ENCODE assay signal across 8 cellular contexts in genomic region chr13:45851171-45851889, GRCh38. TPM values are rescaled to one million over a fixed set of nuclear protein-coding genes. Genes with fewer than 3 reads are reported as not detected.
DNase-seq lines count a peak whose midpoint lies in the region; ATAC-seq, FAIRE-seq and TF ChIP-seq lines count a peak whose summit lies in the region.

TSS of gene SIAH3 (minus strand) at chr13:45851753. CDS start at chr13:45851629, 124 bp downstream.

- no peaks in the 10 kb centered on the region for H4K20me1 ChIP-seq in HepG2 (ENCODE audit: insufficient read depth, low read length)

- no peaks in the 10 kb centered on the region for H3K36me3 ChIP-seq in brain microvascular endothelial cell (replicated peaks)
- H3K36me3 ChIP-seq in HepG2 (replicated peaks in 1 of 2; ENCODE audit: control insufficient read depth in 1 of 2, insufficient read depth in 2 of 2, low read length in 2 of 2), result no peaks in the 10 kb centered on the region; a peak in 1 of 5 replicates

- no TSS peak for BruUV-seq in HepG2 (replicated peaks; lab: Mats Ljungman, UMichigan)

- intact Hi-C loops in HepG2 (cut with micrococcal nuclease; ENCODE audit: unreplicated experiment), result no loop called here

- H3K27me3 ChIP-seq in brain microvascular endothelial cell (replicated peaks), result peaks cover 37% of the 10 kb centered on the region
- peaks cover 8 to 61% of the 10 kb centered on the region in 2 experiments for H3K27me3 ChIP-seq in HepG2 (ENCODE audit: control insufficient read depth in 1 of 2, insufficient read depth in 2 of 2, low read length in 2 of 2)

- no peak for TF ChIP-seq RAD21 in HepG2 (CRISPR knock-in tag; IDR thresholded peaks at IDR 0.05)

- no peak for TF ChIP-seq POLR2A in HepG2 (IDR thresholded peaks at IDR 0.05; ENCODE audit: insufficient read depth in 1 of 2, low read depth in 2 of 2, low read length in 2 of 2)

- H2AFZ ChIP-seq in HepG2 (ENCODE audit: low read length), result no peak within 1 kb of the TSS

- peak in 2 of 3 donors; percentile 13 to 15 for DNase-seq in stimulated activated CD4-positive, alpha-beta T cell treated with anti-CD3 and anti-CD28 coated beads, Interleukin-12 subunit alpha, Interleukin-12 subunit beta, amount 100 ng/mL, for 48 hours (ENCODE audit: low read depth in 2 of 3, low spot score in 1 of 3)
- DNase-seq in stimulated activated CD4-positive, alpha-beta T cell treated with anti-CD3 and anti-CD28 coated beads, Interleukin-12 subunit alpha, Interleukin-12 subunit beta, amount 100 ng/mL, for 4 hours, result no peak
- DNase-seq in brain microvascular endothelial cell, result peak; percentile 51
- no peak for DNase-seq in HepG2 (ENCODE audit: low spot score)
- DNase-seq in stromal cell of bone marrow (ENCODE audit: low read depth), result peak; percentile 6
- no peak for DNase-seq in OCI-M1 (lab: John Stamatoyannopoulos, UW)
- no peak for DNase-seq in NCI-H2081 (lab: John Stamatoyannopoulos, UW)

- WGBS in HepG2 (ENCODE audit: low lambda C conversion rate), result 29% methylated on average over 34 of the region's 34 CpGs

- H3K9ac ChIP-seq in HepG2 (ENCODE audit: insufficient read depth, low read depth, low read length), result no peak within 1 kb of the TSS

- peaks cover 11% of the 10 kb centered on the region for H3K9me3 ChIP-seq in HepG2 (ENCODE audit: low read length)

- ATAC-seq in HepG2, result 0 out of 3 replicates have a peak, but pooled peaks have one; percentile 29
- ATAC-seq in GM21619 (IDR thresholded peaks at IDR 0.05; ENCODE audit: unreplicated experiment), result no peak

- H3K27ac ChIP-seq in brain microvascular endothelial cell (no peak within 1 kb of the TSS), HepG2 (ENCODE audit: extremely low read length, insufficient read depth, low read length) (no peak within 1 kb of the TSS)

- H3K79me2 ChIP-seq in HepG2 (ENCODE audit: insufficient read depth, low read length), result no peaks in the 10 kb centered on the region

- no peak for FAIRE-seq in HepG2 (lab: Jason Lieb, UNC)

- no peak for TF ChIP-seq CTCF in brain microvascular endothelial cell (IDR thresholded peaks at IDR 0.05; ENCODE audit: low read depth, low read length, missing control alignments)
- no peak for TF ChIP-seq CTCF in HepG2 (CRISPR knock-in tag; IDR thresholded peaks at IDR 0.05)

- no peaks in the 10 kb centered on the region for H3K4me1 ChIP-seq in HepG2 (ENCODE audit: insufficient read depth, low read length)

- POLR2A ChIA-PET in HepG2 (lab: Yijun Ruan, JAX), result no interaction called here

- in situ Hi-C loops in brain microvascular endothelial cell (cut with HindIII; ENCODE audit: low pct_ligation_motif_present, low sequenced_read_pairs), result no loop called here
- in situ Hi-C loops in HepG2 (cut with HindIII; ENCODE audit: extremely low pct_ligation_motif_present, low pct_unique_long_range_greater_than_20kb), result no loop called here

- H3K4me3 ChIP-seq in brain microvascular endothelial cell (ENCODE audit: low read depth, low read length) (peak within 1 kb of the TSS; percentile 55), HepG2 (replicated peaks in 1 of 3; ENCODE audit: insufficient read depth in 1 of 3, low read depth in 2 of 3, low read length in 3 of 3) (no peak within 1 kb of the TSS)

- no peak within 1 kb of the TSS for H3K4me2 ChIP-seq in HepG2 (ENCODE audit: low read depth, low read length)

- CTCF ChIA-PET in HepG2 (lab: Yijun Ruan, JAX; ENCODE audit: low intra/inter-chr PET ratio, low total read pairs), result no interaction called here

- no peak for TF ChIP-seq EP300 in HepG2 (IDR thresholded peaks at IDR 0.05; ENCODE audit: low read depth in 2 of 2, low read length in 2 of 2)
- no peak for TF ChIP-seq EP300 in HepG2 (CRISPR knock-in tag; IDR thresholded peaks at IDR 0.05; ENCODE audit: borderline replicate concordance)

TF ChIP-seq in HepG2, 621 proteins besides CTCF, POLR2A, EP300 and RAD21:
- TF ChIP-seq MATR3 (CRISPR knock-in tag; IDR thresholded peaks at IDR 0.05) (no peak), EZH2 (conservative IDR thresholded peaks at IDR 0.05; ENCODE audit: low read depth, low read length) (peak; percentile 1; the same call in 1 of the 2 replicates)

RNA-seq across cellular contexts. Expression of gene SIAH3, which starts in this region (rescaled TPM):
- not detected in 2 replicates for total RNA-seq in HepG2 (2016; rRNA removed; fragmentation: Illumina TruSeq; extraction: Trizol)
- not detected in 2 replicates for total RNA-seq in HepG2 (2016; cell fraction: cytosol; rRNA removed; fragmentation: Illumina TruSeq; extraction: Trizol; ENCODE audit: low read depth)
- total RNA-seq in HepG2 (2016; cell fraction: insoluble cytoplasmic fraction; rRNA removed; fragmentation: Illumina TruSeq; extraction: Trizol), result not detected in 2 replicates
- not detected in 2 replicates for total RNA-seq in HepG2 (2016; cell fraction: membrane; rRNA removed; fragmentation: Illumina TruSeq; extraction: Trizol)
- total RNA-seq in HepG2 (2016; cell fraction: nucleus; rRNA removed; fragmentation: Illumina TruSeq; extraction: Trizol), result not detected in 2 replicates
- not detected in 2 replicates for polyA plus RNA-seq in HepG2 (2011; rRNA removed)
- not detected in 2 replicates for polyA plus RNA-seq in HepG2 (2011; cell fraction: cytosol; rRNA removed)
- polyA plus RNA-seq in HepG2 (2011; cell fraction: nucleus; rRNA removed), result not detected in 2 replicates
- polyA plus RNA-seq in HepG2 (2012), result 0.01 TPM in 1 of 2 replicates, not detected in the other
- not detected in 2 replicates for polyA plus RNA-seq in HepG2 (2016; cell fraction: cytosol; fragmentation: Illumina TruSeq; extraction: Trizol; ENCODE audit: low read depth)
- not detected in 2 replicates for polyA plus RNA-seq in HepG2 (2016; cell fraction: insoluble cytoplasmic fraction; fragmentation: Illumina TruSeq; extraction: Trizol; ENCODE audit: low read depth)
- not detected in 2 replicates for polyA plus RNA-seq in HepG2 (2016; cell fraction: membrane; fragmentation: Illumina TruSeq; extraction: Trizol; ENCODE audit: low read depth)
- polyA plus RNA-seq in HepG2 (2016; cell fraction: nucleus; fragmentation: Illumina TruSeq; extraction: Trizol; ENCODE audit: insufficient read depth, low read depth), result not detected in 2 replicates
- not detected in 2 replicates for polyA minus RNA-seq in HepG2 (2011; rRNA and poly(A)+ RNA removed; ENCODE audit: low replicate concordance)
- not detected in 2 replicates for polyA minus RNA-seq in HepG2 (2011; cell fraction: cytosol; rRNA and poly(A)+ RNA removed)
- not detected in 2 replicates for polyA minus RNA-seq in HepG2 (2011; cell fraction: nucleus; rRNA and poly(A)+ RNA removed)

Comparison
In these comparisons a context has a peak if more than half of its experiments do, and no peak if none do; other contexts are left out.
1. DNase-seq: peak in stimulated activated CD4-positive, alpha-beta T cell treated with anti-CD3 and anti-CD28 coated beads, Interleukin-12 subunit alpha, Interleukin-12 subunit beta, amount 100 ng/mL, for 48 hours (2 of 3), brain microvascular endothelial cell (single experiment) and stromal cell of bone marrow (single experiment); none in stimulated activated CD4-positive, alpha-beta T cell treated with anti-CD3 and anti-CD28 coated beads, Interleukin-12 subunit alpha, Interleukin-12 subunit beta, amount 100 ng/mL, for 4 hours (single experiment), HepG2 (single experiment), OCI-M1 (single experiment) and NCI-H2081 (0 of 2).
2. Peak in ATAC-seq in HepG2; RNA of the gene not detected or under 1 TPM.